Comparison of ENCODE assay signal across 8 cellular contexts in the genomic region with DNA sequence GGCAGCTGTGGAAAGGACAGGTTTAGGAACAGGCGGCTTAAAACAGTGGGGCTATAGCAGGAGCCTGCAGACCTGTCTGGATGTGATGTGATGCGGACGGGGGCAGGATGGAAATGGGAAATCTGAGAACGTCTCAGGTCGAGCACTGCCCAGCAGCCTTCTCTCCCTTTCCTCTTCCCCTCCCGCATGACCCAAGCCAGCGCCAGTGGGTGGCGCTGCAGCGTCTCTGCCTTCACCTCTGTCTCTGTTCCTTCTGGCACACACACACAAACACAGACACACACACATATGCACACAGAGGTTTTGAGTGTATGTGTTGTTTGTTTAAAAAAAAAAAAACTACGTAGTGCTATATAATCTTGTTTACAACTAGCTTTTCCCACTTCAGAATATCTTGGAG.
DNase-seq lines count a peak whose midpoint lies in the region; ATAC-seq, FAIRE-seq and TF ChIP-seq lines count a peak whose summit lies in the region.

No MANE protein-coding gene starts in this region.

- H3K4me3 ChIP-seq in kidney (ENCODE audit: low read length in 2 of 2): no peak overlapping the region

- H3K9me3 ChIP-seq in kidney (ENCODE audit: control insufficient read depth in 1 of 2, low read length in 2 of 2): no peaks in the 10 kb centered on the region

- no peak overlapping the region for H3K9ac ChIP-seq in kidney (ENCODE audit: low read length in 2 of 2)

- DNase-seq in ELF-1 (ENCODE audit: low read depth, low spot score) (peak; percentile 88), KBM-7 (peak; percentile 56), kidney (no peak), SIG-M5 (lab: John Stamatoyannopoulos, UW) (no peak)
- peak; percentile 35 to 42 for DNase-seq in activated CD4-positive, alpha-beta T cell treated with anti-CD3 and anti-CD28 coated beads, Interleukin-2, amount 50 U/mL, for 48 hours

- in situ Hi-C loops in KBM-7 (cut with MboI; ENCODE audit: low pct_unique_long_range_greater_than_20kb, low sequenced_read_pairs): no loop called here

- intact Hi-C loops in kidney (cut with DNase I): no loop called here

- no peak overlapping the region for H3K27ac ChIP-seq in kidney (ENCODE audit: low read depth in 2 of 2, low read length in 2 of 2)

- H3K4me1 ChIP-seq in kidney (ENCODE audit: control insufficient read depth in 1 of 2, insufficient read depth in 1 of 2, low read depth in 1 of 2, low read length in 2 of 2): no peaks in the 10 kb centered on the region

- no peaks in the 10 kb centered on the region for H3K36me3 ChIP-seq in kidney (ENCODE audit: control insufficient read depth in 1 of 2, insufficient read depth in 2 of 2, low read length in 2 of 2)

- TF ChIP-seq CTCF in kidney (IDR thresholded peaks at IDR 0.05; ENCODE audit: borderline replicate concordance, extremely low read depth, insufficient read depth): peak; percentile 16

- no peak for FAIRE-seq in kidney (lab: Jason Lieb, UNC)

- ATAC-seq in HG03439 (IDR thresholded peaks at IDR 0.05; ENCODE audit: unreplicated experiment) (no peak), HG02588 (IDR thresholded peaks at IDR 0.05; ENCODE audit: unreplicated experiment) (no peak), GM18858 (IDR thresholded peaks at IDR 0.05; ENCODE audit: unreplicated experiment) (no peak)

Comparison
In these comparisons a context has a peak if more than half of its experiments do, and no peak if none do; other contexts are left out.
1. DNase-seq: peak in ELF-1 (single experiment), KBM-7 (single experiment) and activated CD4-positive, alpha-beta T cell treated with anti-CD3 and anti-CD28 coated beads, Interleukin-2, amount 50 U/mL, for 48 hours (2 of 2); none in kidney (single experiment) and SIG-M5 (single experiment).